In the genomic region with DNA sequence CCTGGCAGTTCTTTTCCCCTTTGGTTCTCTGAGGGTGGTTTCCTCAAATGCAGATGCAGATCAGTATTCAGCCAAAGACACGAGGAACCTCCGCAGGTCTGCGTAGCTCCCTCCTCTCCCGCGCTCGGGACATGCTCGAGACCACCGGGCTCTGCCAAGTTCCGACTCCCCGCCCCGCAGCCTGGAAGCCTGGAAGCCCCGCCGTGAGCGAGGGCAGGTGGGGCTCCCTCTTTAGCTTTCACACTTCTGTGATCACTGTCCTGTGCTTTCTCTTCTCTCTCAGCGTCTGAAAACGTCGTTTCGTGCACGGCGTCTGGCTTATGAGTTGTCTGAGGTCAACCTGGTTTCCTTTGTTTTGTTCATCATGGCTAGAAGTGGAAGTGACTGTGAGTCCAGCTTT, we compare ENCODE assay signal across 11 cellular contexts. TPM values are rescaled to one million over a fixed set of nuclear protein-coding genes. Genes with fewer than 3 reads are reported as not detected.
DNase-seq lines count a peak whose midpoint lies in the region; ATAC-seq, FAIRE-seq and TF ChIP-seq lines count a peak whose summit lies in the region.
"Had no signal": no experiment of that assay in that cellular context is flagged by ENCODE, and none has a peak within 500 bp of the region (broad histone marks: within the 10 kb centered on the region; RNA-seq: fewer than 3 reads in every experiment).

No MANE protein-coding gene starts in this region.

- no peak for TF ChIP-seq RAD21 in GM12878 (IDR thresholded peaks at IDR 0.05; ENCODE audit: insufficient read depth, low read depth, low read length)

- in situ Hi-C loops in GM13976 (cut with MboI; ENCODE audit: low sequenced_read_pairs, unreplicated experiment), result no loop called here
- in situ Hi-C loops in GM12878 (cut with MboI), result no loop called here

- no peak overlapping the region for H2AFZ ChIP-seq in KMS-11 (ENCODE audit: low read depth)
- no peak overlapping the region for H2AFZ ChIP-seq in GM12878 (ENCODE audit: control insufficient read depth, low read depth, low read length)
- no peak overlapping the region for H2AFZ ChIP-seq in hepatocyte

- peaks cover 46% of the 10 kb centered on the region for H3K79me2 ChIP-seq in KMS-11 (ENCODE audit: insufficient read depth, low read depth)
- H3K79me2 ChIP-seq in GM12878 (ENCODE audit: control insufficient read depth, insufficient read depth, low read length), result peaks cover 48% of the 10 kb centered on the region
- H3K79me2 ChIP-seq in hepatocyte, result peaks cover 93% of the 10 kb centered on the region

- WGBS in GM12878 (ENCODE audit: insufficient coverage, insufficient replicate concordance, low lambda C conversion rate, missing lambda C conversion rate), result 11% methylated on average over 20 of the region's 20 CpGs
- 73 to 79% (median 76%) methylated on average over 20 of the region's 20 CpGs for WGBS in ovary, 3 donors
- 74% methylated on average over 20 of the region's 20 CpGs for WGBS in hepatocyte (ENCODE audit: low lambda C conversion rate, missing lambda C conversion rate)

- peak overlapping the region; percentile 56 for H3K27ac Mint-ChIP-seq in osteocyte (ENCODE audit: unreplicated experiment)
- H3K27ac Mint-ChIP-seq: dendritic cell treated with granulocyte-macrophage colony-stimulating factor and Interleukin-4, amounts not matched to agents 40 ng/mL and 50 ng/mL, for 4 days had no signal

- peak; percentile 57; the same call in 1 of the 2 replicates for TF ChIP-seq POLR2A in GM12878 (IDR thresholded peaks at IDR 0.05; ENCODE audit: low read depth, low read length)
- no peak for TF ChIP-seq POLR2A in ovary (IDR thresholded peaks at IDR 0.05)

- CTCF ChIA-PET in GM12878 (lab: Yijun Ruan, JAX), result interaction anchor here (0.8 to 1.0 kb wide), 3 partner anchors 10 to 86 kb away, joined by 3 to 5 read pairs (median 3); no protein-coding TSS in a partner anchor

- H3K4me3 ChIP-seq in KMS-11 (IDR thresholded peaks at IDR 0.05; ENCODE audit: insufficient read depth, low read depth, low read length), result no peak overlapping the region
- H3K4me3 ChIP-seq in GM12878, result peak overlapping the region; percentile 53
- no peak overlapping the region for H3K4me3 ChIP-seq in ovary
- H3K4me3 ChIP-seq in hepatocyte, result no peak overlapping the region
- H3K4me3 ChIP-seq: stomach had no signal

- intact Hi-C loops in GM12878 (cut with micrococcal nuclease; ENCODE audit: unreplicated experiment), result loop anchor here (1.0 to 2.0 kb wide), 3 partner anchors 25 to 50 kb away; partner anchors contain the start of genes ALG12 and CRELD2
- intact Hi-C loops in ovary (cut with DNase I), result no loop called here

- H3K9me3 ChIP-seq in GM12878 (replicated peaks; ENCODE audit: control insufficient read depth, insufficient read depth, low read length) (peaks cover 4% of the 10 kb centered on the region; the same call in 2 of the 3 replicates), ovary (no peaks in the 10 kb centered on the region), hepatocyte (ENCODE audit: low read depth) (no peaks in the 10 kb centered on the region)
- H3K9me3 ChIP-seq: stomach had no signal

- SMC1A ChIA-PET in GM12878 (lab: Charles Lee; ENCODE audit: uncharacterized antibody, unreplicated experiment), result interaction anchor here (0.8 to 3.1 kb wide), 9 partner anchors 10 to 113 kb away, joined by 3 to 22 read pairs (median 4); no protein-coding TSS in a partner anchor

- H3K9me2 ChIP-seq in hepatocyte (replicated peaks; ENCODE audit: insufficient read depth), result no peaks in the 10 kb centered on the region

- H3K4me1 Mint-ChIP-seq in osteocyte (ENCODE audit: unreplicated experiment), result peaks cover 4% of the 10 kb centered on the region

- H3K4me1 ChIP-seq in KMS-11 (ENCODE audit: low read depth, poor library complexity, severe bottlenecking) (peaks cover 35% of the 10 kb centered on the region), GM12878 (ENCODE audit: control insufficient read depth, insufficient read depth, low read length) (peaks cover 28% of the 10 kb centered on the region), ovary (ENCODE audit: insufficient read depth) (no peaks in the 10 kb centered on the region), hepatocyte (ENCODE audit: insufficient read depth) (no peaks in the 10 kb centered on the region)
- H3K4me1 ChIP-seq: stomach had no signal

- POLR2A ChIA-PET in GM12878 (lab: Charles Lee), result interaction anchor here (0.7 to 2.8 kb wide), 4 partner anchors 8 to 54 kb away, joined by 3 to 13 read pairs (median 4); no protein-coding TSS in a partner anchor

- no peaks in the 10 kb centered on the region for H3K27me3 Mint-ChIP-seq in osteocyte (ENCODE audit: unreplicated experiment)
- H3K27me3 Mint-ChIP-seq: dendritic cell treated with granulocyte-macrophage colony-stimulating factor and Interleukin-4, amounts not matched to agents 40 ng/mL and 50 ng/mL, for 4 days had no signal

- H3K27me3 ChIP-seq in KMS-11 (ENCODE audit: insufficient read depth, low read depth), result no peaks in the 10 kb centered on the region
- H3K27me3 ChIP-seq in GM12878 (replicated peaks in 1 of 2; ENCODE audit: control insufficient read depth in 2 of 2, insufficient read depth in 2 of 2, low read length in 1 of 2), result no peaks in the 10 kb centered on the region
- no peaks in the 10 kb centered on the region for H3K27me3 ChIP-seq in ovary
- no peaks in the 10 kb centered on the region for H3K27me3 ChIP-seq in hepatocyte
- H3K27me3 ChIP-seq: stomach had no signal

- TF ChIP-seq CTCF in GM13976 (IDR thresholded peaks at IDR 0.05; ENCODE audit: borderline replicate concordance, control extremely low read depth, extremely low read depth, insufficient read depth, missing control alignments), result no peak
- TF ChIP-seq CTCF in KMS-11 (conservative IDR thresholded peaks at IDR 0.05; ENCODE audit: low read depth, low read length), result no peak
- no peak for TF ChIP-seq CTCF in GM12878 (IDR thresholded peaks at IDR 0.05 in 2 of 3, conservative IDR thresholded peaks at IDR 0.05 in 1 of 3; ENCODE audit: control insufficient read depth in 2 of 3, extremely low read depth in 1 of 3, insufficient read depth in 1 of 3, low read depth in 3 of 3, low read length in 3 of 3)
- TF ChIP-seq CTCF in osteocyte (IDR thresholded peaks at IDR 0.05), result no peak
- no peak for TF ChIP-seq CTCF in ovary (IDR thresholded peaks at IDR 0.05)
- no peak for TF ChIP-seq CTCF in hepatocyte (IDR thresholded peaks at IDR 0.05; ENCODE audit: poor library complexity)

- H3K9me3 Mint-ChIP-seq in osteocyte (ENCODE audit: unreplicated experiment), result peaks cover 5% of the 10 kb centered on the region
- H3K9me3 Mint-ChIP-seq: dendritic cell treated with granulocyte-macrophage colony-stimulating factor and Interleukin-4, amounts not matched to agents 40 ng/mL and 50 ng/mL, for 4 days had no signal

- peak; percentile 89 for ATAC-seq in GM12878

- H3K27ac ChIP-seq in KMS-11 (peak overlapping the region; percentile 64), GM12878 (ENCODE audit: control insufficient read depth, insufficient read depth) (peak overlapping the region; percentile 63), ovary (no peak overlapping the region), hepatocyte (no peak overlapping the region)
- H3K27ac ChIP-seq: stomach had no signal

- no TSS peak for BruUV-seq in GM12878 (replicated peaks; lab: Mats Ljungman, UMichigan)

- TF ChIP-seq EP300 in GM12878 (IDR thresholded peaks at IDR 0.05; ENCODE audit: borderline replicate concordance in 1 of 2, control insufficient read depth in 1 of 2, low read depth in 2 of 2, low read length in 2 of 2) (no peak), ovary (IDR thresholded peaks at IDR 0.05) (no peak)

- H3K4me2 ChIP-seq in KMS-11, result peak overlapping the region; percentile 95
- H3K4me2 ChIP-seq in GM12878 (ENCODE audit: control insufficient read depth, insufficient read depth), result peak overlapping the region; percentile 91
- H3K4me2 ChIP-seq in hepatocyte, result no peak overlapping the region

- DNase-seq in GM13976 (ENCODE audit: low spot score) (peak; percentile 73), GM12878 (ENCODE audit: low read depth, low spot score) (peak; percentile 53), osteocyte (ENCODE audit: extremely low spot score, unreplicated experiment) (no peak), T-helper 9 cell (no peak), ovary (no peak), hepatocyte (ENCODE audit: low spot score) (no peak)
- DNase-seq: NCI-H2171, SIG-M5, stomach had no signal

- H4K20me1 ChIP-seq in KMS-11 (ENCODE audit: insufficient read depth) (no peaks in the 10 kb centered on the region), GM12878 (ENCODE audit: control insufficient read depth, insufficient read depth) (no peaks in the 10 kb centered on the region), hepatocyte (ENCODE audit: insufficient read depth, poor library complexity, severe bottlenecking) (no peaks in the 10 kb centered on the region)

- RAD21 ChIA-PET in GM12878 (lab: Charles Lee; ENCODE audit: unreplicated experiment), result interaction anchor here (0.8 to 2.4 kb wide), 8 partner anchors 22 to 150 kb away, joined by 3 to 8 read pairs (median 3); no protein-coding TSS in a partner anchor

- H3K36me3 ChIP-seq in KMS-11 (ENCODE audit: insufficient read depth) (no peaks in the 10 kb centered on the region), GM12878 (ENCODE audit: control insufficient read depth in 2 of 2, insufficient read depth in 2 of 2, low read length in 1 of 2) (peaks cover 14 to 18% of the 10 kb centered on the region in 2 experiments), ovary (no peaks in the 10 kb centered on the region), hepatocyte (replicated peaks; ENCODE audit: insufficient read depth, low read depth) (no peaks in the 10 kb centered on the region)

- FAIRE-seq in GM12878 (lab: Jason Lieb, UNC), result peak; percentile 92

- H3K9ac ChIP-seq in KMS-11 (peak overlapping the region; percentile 16; the same call in 1 of the 2 replicates), GM12878 (ENCODE audit: control insufficient read depth, insufficient read depth, low read length) (peak overlapping the region; percentile 31)

- H3K4me3 Mint-ChIP-seq in osteocyte (ENCODE audit: unreplicated experiment), result no peak overlapping the region
- H3K4me3 Mint-ChIP-seq: dendritic cell treated with granulocyte-macrophage colony-stimulating factor and Interleukin-4, amounts not matched to agents 40 ng/mL and 50 ng/mL, for 4 days had no signal

- peaks cover 34% of the 10 kb centered on the region for H3K36me3 Mint-ChIP-seq in osteocyte (ENCODE audit: unreplicated experiment)

RNA-seq across cellular contexts. Expression of gene ZBED4, which starts 26.6 kb away (rescaled TPM):
- 28.5 and 31.8 TPM in 2 replicates for total RNA-seq in GM12878 (2013; cell fraction: nucleolus; rRNA removed)
- total RNA-seq in GM12878 (2014; rRNA removed), result 14.1 and 14.7 TPM in 2 replicates
- total RNA-seq in GM12878 (2014; rRNA removed; fragmentation: Illumina TruSeq; extraction: Trizol), result 9.0 and 9.9 TPM in 2 replicates
- total RNA-seq in GM12878 (2021), result 21.2 and 21.6 TPM in 2 replicates
- polyA plus RNA-seq in GM12878 (2011; ENCODE audit: low read depth), result 7.8 TPM
- 3.9 and 6.1 TPM in 2 replicates for polyA plus RNA-seq in GM12878 (2011; rRNA removed)
- polyA plus RNA-seq in GM12878 (2011; cell fraction: cytosol; rRNA removed), result 6.0 and 8.5 TPM in 2 replicates
- 10.7 and 13.5 TPM in 2 replicates for polyA plus RNA-seq in GM12878 (2011; cell fraction: nucleus; rRNA removed)
- polyA plus RNA-seq in GM12878 (2012), result 11.6 and 11.8 TPM in 2 replicates
- 10.6 and 14.9 TPM in 2 replicates for polyA plus RNA-seq in GM12878 (2014; fragmentation: Illumina TruSeq; extraction: Trizol)
- 1 to 10 TPM; 2.3 to 2.7 TPM for polyA plus RNA-seq in GM12878 (2014; fragmentation: Nextera tagmentation; extraction: Ambion mirVana)
- 10.6 and 11.0 TPM in 2 replicates for polyA plus RNA-seq in GM12878 (2014; rRNA removed)
- polyA plus RNA-seq in GM12878 (2016; fragmentation: Nextera tagmentation; extraction: Ambion mirVana), result 10 to 100 TPM; 14.9 to 16.8 TPM
- polyA minus RNA-seq in GM12878 (2011; rRNA and poly(A)+ RNA removed), result 8.4 and 11.6 TPM in 2 replicates
- polyA minus RNA-seq in GM12878 (2011; cell fraction: cytosol; rRNA and poly(A)+ RNA removed), result 7.1 and 7.4 TPM in 2 replicates
- polyA minus RNA-seq in GM12878 (2011; cell fraction: nucleus; rRNA and poly(A)+ RNA removed), result 4.6 and 9.8 TPM in 2 replicates
- total RNA-seq in osteocyte, result 17.2 and 17.3 TPM in 2 replicates
- total RNA-seq in ovary, result 1 to 10 TPM; 5.8 to 9.6 (median 8.5) TPM
- polyA plus RNA-seq in ovary, result 1 to 10 TPM; 3.5 to 4.8 TPM
- 14.3 and 16.3 TPM in 2 replicates for total RNA-seq in hepatocyte
- 9.7 and 14.9 TPM in 2 replicates for polyA plus RNA-seq in hepatocyte

RNA-seq across cellular contexts. Expression of gene ALG12, which starts 38.0 kb away (rescaled TPM):
- total RNA-seq in GM12878 (2013; cell fraction: nucleolus; rRNA removed), result 43.7 and 49.4 TPM in 2 replicates
- total RNA-seq in GM12878 (2014; rRNA removed) (9.8 and 10.5 TPM in 2 replicates), GM12878 (2014; rRNA removed; fragmentation: Illumina TruSeq; extraction: Trizol) (3.3 and 3.7 TPM in 2 replicates), GM12878 (2021) (15.8 and 16.6 TPM in 2 replicates), osteocyte (27.1 and 27.9 TPM in 2 replicates), ovary (10 to 100 TPM; 10.5 to 19.2 (median 15.5) TPM), hepatocyte (22.4 and 30.8 TPM in 2 replicates)
- 4.7 TPM for polyA plus RNA-seq in GM12878 (2011; ENCODE audit: low read depth)
- polyA plus RNA-seq in GM12878 (2011; rRNA removed) (2.2 and 5.2 TPM in 2 replicates), GM12878 (2014; fragmentation: Illumina TruSeq; extraction: Trizol) (0.79 and 4.3 TPM in 2 replicates), GM12878 (2014; fragmentation: Nextera tagmentation; extraction: Ambion mirVana) (under 1 TPM; 0.22 to 0.37 TPM), GM12878 (2014; rRNA removed) (8.0 and 9.7 TPM in 2 replicates), GM12878 (2016; fragmentation: Nextera tagmentation; extraction: Ambion mirVana) (10 to 100 TPM; 17.9 to 23.4 TPM), ovary (10 to 100 TPM in 1 of 2 donors, 1 to 10 TPM in 1; 3.5 to 10.3 TPM), hepatocyte (62.6 and 69.6 TPM in 2 replicates)
- polyA plus RNA-seq in GM12878 (2011; cell fraction: cytosol; rRNA removed), result 7.2 and 10.1 TPM in 2 replicates
- polyA plus RNA-seq in GM12878 (2011; cell fraction: nucleus; rRNA removed), result 18.2 and 19.7 TPM in 2 replicates
- polyA plus RNA-seq in GM12878 (2012), result 12.4 and 15.1 TPM in 2 replicates
- polyA minus RNA-seq in GM12878 (2011; rRNA and poly(A)+ RNA removed), result 6.0 and 20.6 TPM in 2 replicates
- polyA minus RNA-seq in GM12878 (2011; cell fraction: cytosol; rRNA and poly(A)+ RNA removed), result 3.6 and 4.7 TPM in 2 replicates
- polyA minus RNA-seq in GM12878 (2011; cell fraction: nucleus; rRNA and poly(A)+ RNA removed), result 3.4 and 4.7 TPM in 2 replicates

RNA-seq across cellular contexts. Expression of gene CRELD2, which starts 38.2 kb away (rescaled TPM):
- total RNA-seq in GM12878 (2013; cell fraction: nucleolus; rRNA removed), result 19.9 and 22.8 TPM in 2 replicates
- total RNA-seq in GM12878 (2014; rRNA removed), result 37.9 and 49.5 TPM in 2 replicates
- 16.1 and 16.5 TPM in 2 replicates for total RNA-seq in GM12878 (2014; rRNA removed; fragmentation: Illumina TruSeq; extraction: Trizol)
- total RNA-seq in GM12878 (2021), result 40.6 and 48.1 TPM in 2 replicates
- 17.3 TPM for polyA plus RNA-seq in GM12878 (2011; ENCODE audit: low read depth)
- 8.4 and 14.0 TPM in 2 replicates for polyA plus RNA-seq in GM12878 (2011; rRNA removed)
- 22.4 and 29.3 TPM in 2 replicates for polyA plus RNA-seq in GM12878 (2011; cell fraction: cytosol; rRNA removed)
- 40.8 and 53.1 TPM in 2 replicates for polyA plus RNA-seq in GM12878 (2011; cell fraction: nucleus; rRNA removed)
- polyA plus RNA-seq in GM12878 (2012), result 33.5 and 34.5 TPM in 2 replicates
- 3.2 and 11.9 TPM in 2 replicates for polyA plus RNA-seq in GM12878 (2014; fragmentation: Illumina TruSeq; extraction: Trizol)
- polyA plus RNA-seq in GM12878 (2014; fragmentation: Nextera tagmentation; extraction: Ambion mirVana), result 10 to 100 TPM in 1 of 2 experiments, 1 to 10 TPM in 1; 9.4 to 15.0 TPM
- 35.7 and 45.0 TPM in 2 replicates for polyA plus RNA-seq in GM12878 (2014; rRNA removed)
- 100 to 1,000 TPM in 1 of 2 experiments, 10 to 100 TPM in 1; 97.0 to 111 TPM for polyA plus RNA-seq in GM12878 (2016; fragmentation: Nextera tagmentation; extraction: Ambion mirVana)
- 5.8 and 7.4 TPM in 2 replicates for polyA minus RNA-seq in GM12878 (2011; rRNA and poly(A)+ RNA removed)
- 5.6 TPM in 2 replicates for polyA minus RNA-seq in GM12878 (2011; cell fraction: cytosol; rRNA and poly(A)+ RNA removed)
- 5.1 and 8.7 TPM in 2 replicates for polyA minus RNA-seq in GM12878 (2011; cell fraction: nucleus; rRNA and poly(A)+ RNA removed)
- 54.9 and 55.5 TPM in 2 replicates for total RNA-seq in osteocyte
- 10 to 100 TPM; 12.9 to 53.4 (median 27.8) TPM for total RNA-seq in ovary
- 10 to 100 TPM in 1 of 2 donors, 1 to 10 TPM in 1; 9.5 to 21.4 TPM for polyA plus RNA-seq in ovary
- total RNA-seq in hepatocyte, result 61.9 and 79.7 TPM in 2 replicates
- 129 and 151 TPM in 2 replicates for polyA plus RNA-seq in hepatocyte

RNA-seq across cellular contexts. Expression of gene BRD1, which starts 52.6 kb away (rescaled TPM):
- 53.3 and 67.3 TPM in 2 replicates for total RNA-seq in GM12878 (2013; cell fraction: nucleolus; rRNA removed)
- total RNA-seq in GM12878 (2014; rRNA removed), result 15.2 and 16.4 TPM in 2 replicates
- total RNA-seq in GM12878 (2014; rRNA removed; fragmentation: Illumina TruSeq; extraction: Trizol), result 11.7 and 12.3 TPM in 2 replicates
- 26.4 and 26.9 TPM in 2 replicates for total RNA-seq in GM12878 (2021)
- 6.0 TPM for polyA plus RNA-seq in GM12878 (2011; ENCODE audit: low read depth)
- 4.1 and 4.8 TPM in 2 replicates for polyA plus RNA-seq in GM12878 (2011; rRNA removed)
- 5.0 TPM in 2 replicates for polyA plus RNA-seq in GM12878 (2011; cell fraction: cytosol; rRNA removed)
- polyA plus RNA-seq in GM12878 (2011; cell fraction: nucleus; rRNA removed), result 30.6 and 48.0 TPM in 2 replicates
- polyA plus RNA-seq in GM12878 (2012), result 13.8 and 14.2 TPM in 2 replicates
- 4.2 and 9.4 TPM in 2 replicates for polyA plus RNA-seq in GM12878 (2014; fragmentation: Illumina TruSeq; extraction: Trizol)
- 1 to 10 TPM in 1 of 2 experiments, under 1 TPM in 1; 0.90 to 2.1 TPM for polyA plus RNA-seq in GM12878 (2014; fragmentation: Nextera tagmentation; extraction: Ambion mirVana)
- polyA plus RNA-seq in GM12878 (2014; rRNA removed), result 17.9 and 19.0 TPM in 2 replicates
- polyA plus RNA-seq in GM12878 (2016; fragmentation: Nextera tagmentation; extraction: Ambion mirVana), result 1 to 10 TPM; 2.9 to 3.2 TPM
- polyA minus RNA-seq in GM12878 (2011; rRNA and poly(A)+ RNA removed), result 7.3 and 10.7 TPM in 2 replicates
- 5.3 and 5.6 TPM in 2 replicates for polyA minus RNA-seq in GM12878 (2011; cell fraction: cytosol; rRNA and poly(A)+ RNA removed)
- polyA minus RNA-seq in GM12878 (2011; cell fraction: nucleus; rRNA and poly(A)+ RNA removed), result 14.0 and 24.9 TPM in 2 replicates
- total RNA-seq in osteocyte, result 34.3 and 40.6 TPM in 2 replicates
- total RNA-seq in ovary, result 10 to 100 TPM; 27.3 to 45.6 (median 40.2) TPM
- 10 to 100 TPM; 13.6 to 33.4 TPM for polyA plus RNA-seq in ovary
- total RNA-seq in hepatocyte, result 20.1 and 25.9 TPM in 2 replicates
- polyA plus RNA-seq in hepatocyte, result 25.0 and 25.7 TPM in 2 replicates

Comparison
In these comparisons a context has a peak if more than half of its experiments do, and no peak if none do; other contexts are left out.
1. DNase-seq: peak in GM13976 (single experiment) and GM12878 (single experiment); none in osteocyte (single experiment), T-helper 9 cell (single experiment), ovary (0 of 5) and hepatocyte (single experiment).
2. H3K27ac ChIP-seq: peak in KMS-11 (single experiment) and GM12878 (single experiment); none in ovary (0 of 2) and hepatocyte (single experiment).